ENCODE assay signal across 13 cellular contexts in the genomic region with DNA sequence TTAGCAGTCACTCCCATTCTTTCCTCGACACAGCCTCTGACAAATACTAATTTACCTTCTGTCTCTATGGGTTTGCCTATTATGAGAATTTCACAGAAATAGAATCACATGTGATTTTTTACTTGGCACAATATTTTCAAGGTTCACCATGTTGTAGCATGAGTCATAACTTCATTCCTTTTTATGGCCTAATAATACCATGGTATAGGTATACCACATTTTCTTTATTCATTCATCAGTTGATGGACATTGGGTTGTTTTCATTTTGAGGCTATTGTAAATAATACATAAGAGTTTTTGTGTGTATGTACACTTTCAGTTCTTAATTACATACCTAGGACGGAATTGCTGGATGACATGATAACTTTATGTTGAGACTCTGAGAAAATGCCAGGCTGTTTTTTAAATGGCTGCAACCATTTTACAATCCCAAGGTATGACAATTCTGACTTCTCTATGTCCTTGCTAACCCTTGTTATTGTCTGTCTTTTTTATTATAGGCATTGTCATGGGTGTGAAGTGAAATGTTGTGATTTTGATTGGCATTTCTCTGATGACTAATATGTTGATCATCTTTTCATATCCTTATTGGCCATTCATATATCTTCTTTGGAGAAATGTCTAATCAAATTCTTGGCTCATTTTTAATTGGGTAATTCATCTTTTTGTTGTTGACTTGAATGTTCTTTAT.
DNase-seq lines count a peak whose midpoint lies in the region; ATAC-seq and TF ChIP-seq lines count a peak whose summit lies in the region.
"Had no signal": no experiment of that assay in that cellular context is flagged by ENCODE, and none has a peak within 500 bp of the region (broad histone marks: within the 10 kb centered on the region; RNA-seq: fewer than 3 reads in every experiment).

No MANE protein-coding gene starts in this region.

- H3K4me1 Mint-ChIP-seq in stimulated activated effector memory CD8-positive, alpha-beta T cell treated with anti-CD3 and anti-CD28 coated beads, Interleukin-12 subunit alpha, Interleukin-12 subunit beta, amount 100 ng/mL, for 72 hours = peaks cover 4% of the 10 kb centered on the region
- H3K4me1 Mint-ChIP-seq: CD14-positive monocyte had no signal

- 97% methylated on average over 2 of the region's 2 CpGs for WGBS in mammary epithelial cell (ENCODE audit: low coverage, missing lambda C conversion rate)

- dilution Hi-C loops in mammary epithelial cell (cut with HindIII; ENCODE audit: low sequenced_read_pairs) = no loop called here

- TF ChIP-seq CTCF in HEK293 (tag by site-specific recombination; IDR thresholded peaks at IDR 0.05) = no peak
- no peak for TF ChIP-seq CTCF in mammary epithelial cell (conservative IDR thresholded peaks at IDR 0.05 in 1 of 2, IDR thresholded peaks at IDR 0.05 in 1 of 2; ENCODE audit: extremely low read depth in 1 of 2, insufficient read depth in 1 of 2, low read depth in 1 of 2, low read length in 2 of 2)

- H3K9ac ChIP-seq in mammary epithelial cell (ENCODE audit: insufficient read depth, low read length) = no peak overlapping the region

- in situ Hi-C loops in mammary epithelial cell (cut with MboI; ENCODE audit: low sequenced_read_pairs in 2 of 2) = no loop called here

- POLR2A ChIA-PET in HEK293 (lab: Yijun Ruan, JAX) = no interaction called here

- no peak overlapping the region for H3K4me3 Mint-ChIP-seq in stimulated activated effector memory CD8-positive, alpha-beta T cell treated with anti-CD3 and anti-CD28 coated beads, Interleukin-12 subunit alpha, Interleukin-12 subunit beta, amount 100 ng/mL, for 72 hours
- H3K4me3 Mint-ChIP-seq: CD14-positive monocyte; CD8-positive, alpha-beta T cell had no signal

- no peaks in the 10 kb centered on the region for H4K20me1 ChIP-seq in mammary epithelial cell (ENCODE audit: insufficient read depth, low read length)

- H2AFZ ChIP-seq in mammary epithelial cell (ENCODE audit: low read depth, low read length) = no peak overlapping the region

- BruUV-seq in mammary epithelial cell (replicated peaks; lab: Mats Ljungman, UMichigan) = no TSS peak

- no peaks in the 10 kb centered on the region for H3K9me3 Mint-ChIP-seq in stimulated activated effector memory CD8-positive, alpha-beta T cell treated with anti-CD3 and anti-CD28 coated beads, Interleukin-12 subunit alpha, Interleukin-12 subunit beta, amount 100 ng/mL, for 72 hours
- H3K9me3 Mint-ChIP-seq: CD8-positive, alpha-beta T cell had no signal

- no peaks in the 10 kb centered on the region for H3K27me3 ChIP-seq in mammary epithelial cell (ENCODE audit: insufficient read depth, low read length)

- H3K27ac ChIP-seq in HEK293 (ENCODE audit: extremely low read depth, low read depth, low read length) (no peak overlapping the region), mammary epithelial cell (ENCODE audit: insufficient read depth, low read depth, low read length) (no peak overlapping the region)

- DNase-seq in mammary epithelial cell (peak; percentile 19), iris pigment epithelial cell (ENCODE audit: low read depth) (peak; percentile 29), NCI-H2081 treated with DMSO at 0.1 percent for 48 hours (lab: John Stamatoyannopoulos, UW) (no peak), NCI-H2029 (lab: John Stamatoyannopoulos, UW) (no peak)
- no peak for DNase-seq in stimulated activated effector memory CD8-positive, alpha-beta T cell treated with anti-CD3 and anti-CD28 coated beads, Interleukin-12 subunit alpha, Interleukin-12 subunit beta, amount 100 ng/mL, for 72 hours (ENCODE audit: low spot score in 2 of 2)
- DNase-seq: CD8-positive, alpha-beta T cell; COR-L47; DMS153; DMS79 treated with DMSO at 0.1 percent for 48 hours; EL had no signal

- no peak overlapping the region for H3K27ac Mint-ChIP-seq in stimulated activated effector memory CD8-positive, alpha-beta T cell treated with anti-CD3 and anti-CD28 coated beads, Interleukin-12 subunit alpha, Interleukin-12 subunit beta, amount 100 ng/mL, for 72 hours
- H3K27ac Mint-ChIP-seq: CD14-positive monocyte; CD8-positive, alpha-beta T cell had no signal

- no peak for ATAC-seq in stimulated activated effector memory CD8-positive, alpha-beta T cell treated with anti-CD3 and anti-CD28 coated beads, Interleukin-12 subunit alpha, Interleukin-12 subunit beta, amount 100 ng/mL, for 72 hours
- no peak for ATAC-seq in GM19023 (IDR thresholded peaks at IDR 0.05; ENCODE audit: unreplicated experiment)
- ATAC-seq: CD8-positive, alpha-beta T cell had no signal

- intact Hi-C loops in mammary epithelial cell (cut with micrococcal nuclease) = no loop called here

- no peaks in the 10 kb centered on the region for H3K79me2 ChIP-seq in mammary epithelial cell (ENCODE audit: insufficient read depth, low read length)

- CTCF ChIA-PET in HEK293 (lab: Yijun Ruan, JAX) = interaction anchor here (0.8 kb wide), 1 partner anchor 24 kb away, joined by 4 read pairs; no protein-coding TSS in a partner anchor
- CTCF ChIA-PET in mammary epithelial cell (lab: Charles Lee; ENCODE audit: low non-redundant PET) = no interaction called here

- no peaks in the 10 kb centered on the region for H3K36me3 Mint-ChIP-seq in stimulated activated effector memory CD8-positive, alpha-beta T cell treated with anti-CD3 and anti-CD28 coated beads, Interleukin-12 subunit alpha, Interleukin-12 subunit beta, amount 100 ng/mL, for 72 hours
- H3K36me3 Mint-ChIP-seq: CD14-positive monocyte; CD8-positive, alpha-beta T cell had no signal

- H3K9me3 ChIP-seq in HEK293 (ENCODE audit: control insufficient read depth, insufficient read depth, low read depth, low read length) = no peaks in the 10 kb centered on the region
- H3K9me3 ChIP-seq in mammary epithelial cell (replicated peaks; ENCODE audit: insufficient read depth, low read length) = no peaks in the 10 kb centered on the region

- H3K4me3 ChIP-seq in HEK293 (ENCODE audit: low read depth, low read length) (no peak overlapping the region), mammary epithelial cell (replicated peaks in 1 of 3; ENCODE audit: insufficient read depth in 1 of 3, low read depth in 2 of 3, low read length in 3 of 3) (no peak overlapping the region)

- no peaks in the 10 kb centered on the region for H3K4me1 ChIP-seq in HEK293 (ENCODE audit: control insufficient read depth, insufficient read depth, low read length)
- no peaks in the 10 kb centered on the region for H3K4me1 ChIP-seq in mammary epithelial cell (ENCODE audit: insufficient read depth, low read length)

- H3K36me3 ChIP-seq in HEK293 (ENCODE audit: control insufficient read depth in 2 of 2, insufficient read depth in 1 of 2, low read length in 2 of 2) = no peaks in the 10 kb centered on the region
- H3K36me3 ChIP-seq in mammary epithelial cell (ENCODE audit: insufficient read depth, low read length) = no peaks in the 10 kb centered on the region

- H3K4me2 ChIP-seq in mammary epithelial cell (ENCODE audit: insufficient read depth, low read depth, low read length) = no peak overlapping the region

TF ChIP-seq in HEK293, 187 proteins besides CTCF, POLR2A, EP300 and RAD21:
- TF ChIP-seq ZNF10 (tag by site-specific recombination; IDR thresholded peaks at IDR 0.05) (peak; percentile 65; the same call in 1 of the 2 replicates), ZFP37 (tag by site-specific recombination; IDR thresholded peaks at IDR 0.05) (no peak), ZNF660 (tag by site-specific recombination; IDR thresholded peaks at IDR 0.05) (no peak), ZFP69B (tag by site-specific recombination; IDR thresholded peaks at IDR 0.05) (no peak), ZNF146 (tag by site-specific recombination; IDR thresholded peaks at IDR 0.05) (no peak), ZNF37A (tag by site-specific recombination; IDR thresholded peaks at IDR 0.05) (no peak), KLF10 (tag by site-specific recombination; IDR thresholded peaks at IDR 0.05) (no peak), ZNF211 (tag by site-specific recombination; IDR thresholded peaks at IDR 0.05; ENCODE audit: low read depth) (peak; percentile 70), ZNF76 (tag by site-specific recombination; IDR thresholded peaks at IDR 0.05; ENCODE audit: borderline replicate concordance, low read depth) (no peak), OSR2 (tag by site-specific recombination; IDR thresholded peaks at IDR 0.05) (no peak), HOXA7 (CRISPR knock-in tag; IDR thresholded peaks at IDR 0.05; ENCODE audit: borderline replicate concordance) (no peak), ZNF626 (tag by site-specific recombination; IDR thresholded peaks at IDR 0.05) (no peak), ZNF654 (tag by site-specific recombination; IDR thresholded peaks at IDR 0.05; ENCODE audit: low read depth) (no peak), ZNF423 (tag by site-specific recombination; IDR thresholded peaks at IDR 0.05) (no peak)
- TF ChIP-seq, protein P1, sequence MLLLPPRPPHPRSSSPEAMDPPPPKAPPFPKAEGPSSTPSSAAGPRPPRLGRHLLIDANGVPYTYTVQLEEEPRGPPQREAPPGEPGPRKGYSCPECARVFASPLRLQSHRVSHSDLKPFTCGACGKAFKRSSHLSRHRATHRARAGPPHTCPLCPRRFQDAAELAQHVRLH (tag by site-specific recombination; IDR thresholded peaks at IDR 0.05) = no peak
- TF ChIP-seq, protein P2, sequence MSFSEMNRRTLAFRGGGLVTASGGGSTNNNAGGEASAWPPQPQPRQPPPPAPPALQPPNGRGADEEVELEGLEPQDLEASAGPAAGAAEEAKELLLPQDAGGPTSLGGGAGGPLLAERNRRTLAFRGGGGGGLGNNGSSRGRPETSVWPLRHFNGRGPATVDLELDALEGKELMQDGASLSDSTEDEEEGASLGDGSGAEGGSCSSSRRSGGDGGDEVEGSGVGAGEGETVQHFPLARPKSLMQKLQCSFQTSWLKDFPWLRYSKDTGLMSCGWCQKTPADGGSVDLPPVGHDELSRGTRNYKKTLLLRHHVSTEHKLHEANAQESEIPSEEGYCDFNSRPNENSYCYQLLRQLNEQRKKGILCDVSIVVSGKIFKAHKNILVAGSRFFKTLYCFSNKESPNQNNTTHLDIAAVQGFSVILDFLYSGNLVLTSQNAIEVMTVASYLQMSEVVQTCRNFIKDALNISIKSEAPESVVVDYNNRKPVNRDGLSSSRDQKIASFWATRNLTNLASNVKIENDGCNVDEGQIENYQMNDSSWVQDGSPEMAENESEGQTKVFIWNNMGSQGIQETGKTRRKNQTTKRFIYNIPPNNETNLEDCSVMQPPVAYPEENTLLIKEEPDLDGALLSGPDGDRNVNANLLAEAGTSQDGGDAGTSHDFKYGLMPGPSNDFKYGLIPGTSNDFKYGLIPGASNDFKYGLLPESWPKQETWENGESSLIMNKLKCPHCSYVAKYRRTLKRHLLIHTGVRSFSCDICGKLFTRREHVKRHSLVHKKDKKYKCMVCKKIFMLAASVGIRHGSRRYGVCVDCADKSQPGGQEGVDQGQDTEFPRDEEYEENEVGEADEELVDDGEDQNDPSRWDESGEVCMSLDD (tag by site-specific recombination; IDR thresholded peaks at IDR 0.05) = no peak

Comparison
In these comparisons a context has a peak if more than half of its experiments do, and no peak if none do; other contexts are left out.
1. DNase-seq: peak in mammary epithelial cell (single experiment) and iris pigment epithelial cell (single experiment); none in stimulated activated effector memory CD8-positive, alpha-beta T cell treated with anti-CD3 and anti-CD28 coated beads, Interleukin-12 subunit alpha, Interleukin-12 subunit beta, amount 100 ng/mL, for 72 hours (0 of 2), NCI-H2081 treated with DMSO at 0.1 percent for 48 hours (single experiment) and NCI-H2029 (single experiment).